ENCODE assay signal across 18 cellular contexts in the genomic region with DNA sequence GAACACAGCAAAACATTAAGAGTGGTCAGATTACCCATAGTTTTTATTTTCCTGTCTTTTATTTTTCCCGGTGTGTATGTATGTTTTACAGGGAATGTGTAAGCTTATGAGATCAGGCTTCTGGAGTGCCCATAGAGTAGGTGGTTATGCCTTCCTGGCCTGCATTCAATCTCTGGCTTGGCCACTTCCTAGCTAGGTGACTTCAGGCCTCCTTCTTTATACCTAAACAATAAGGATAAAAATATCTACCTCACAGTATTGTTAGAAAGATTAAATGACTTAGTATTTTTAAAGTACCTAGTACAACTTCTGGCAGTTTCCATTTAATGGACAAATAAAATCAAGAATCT. TPM values are rescaled to one million over a fixed set of nuclear protein-coding genes. Genes with fewer than 3 reads are reported as not detected.
DNase-seq lines count a peak whose midpoint lies in the region; ATAC-seq, FAIRE-seq and TF ChIP-seq lines count a peak whose summit lies in the region.
"Had no signal": no experiment of that assay in that cellular context is flagged by ENCODE, and none has a peak within 500 bp of the region (broad histone marks: within the 10 kb centered on the region; RNA-seq: fewer than 3 reads in every experiment).

No MANE protein-coding gene starts in this region.

- intact Hi-C loops in ovary (cut with DNase I) = no loop called here

- H3K9me3 Mint-ChIP-seq in CD8-positive, alpha-beta memory T cell = no peaks in the 10 kb centered on the region
- H3K9me3 Mint-ChIP-seq: activated naive CD8-positive, alpha-beta T cell treated with anti-CD3 and anti-CD28 coated beads, Interleukin-2, amount 50 U/mL, for 24 hours had no signal

- peaks cover 0 to 23% (median 19%) of the 10 kb centered on the region in 3 donors for H3K36me3 Mint-ChIP-seq in CD8-positive, alpha-beta memory T cell

- POLR2A ChIA-PET in CD8-positive, alpha-beta memory T cell (lab: Charles Lee) = no interaction called here

- H3K27me3 Mint-ChIP-seq in CD8-positive, alpha-beta memory T cell = no peaks in the 10 kb centered on the region
- H3K27me3 Mint-ChIP-seq: activated naive CD8-positive, alpha-beta T cell treated with anti-CD3 and anti-CD28 coated beads, Interleukin-2, amount 50 U/mL, for 24 hours had no signal

- peaks cover 26% of the 10 kb centered on the region for H3K4me1 ChIP-seq in rectal smooth muscle tissue (ENCODE audit: control insufficient read depth, insufficient read depth, low read length)
- no peaks in the 10 kb centered on the region for H3K4me1 ChIP-seq in CD8-positive, alpha-beta memory T cell (ENCODE audit: insufficient read depth, low read length)
- no peaks in the 10 kb centered on the region for H3K4me1 ChIP-seq in ovary (ENCODE audit: insufficient read depth)

- H3K4me3 Mint-ChIP-seq in CD8-positive, alpha-beta memory T cell = no peak overlapping the region
- H3K4me3 Mint-ChIP-seq: activated CD8-positive, alpha-beta T cell treated with anti-CD3 and anti-CD28 coated beads, Interleukin-2, amount 10 ng/mL, durations not matched to agents 7 days and 5 days; activated naive CD8-positive, alpha-beta T cell treated with anti-CD3 and anti-CD28 coated beads, Interleukin-2, amount 50 U/mL, for 24 hours; nephron had no signal

- H3K27ac ChIP-seq in rectal smooth muscle tissue (ENCODE audit: low read depth, low read length) (peak overlapping the region; percentile 5), ovary (no peak overlapping the region)
- no peak overlapping the region for H3K27ac ChIP-seq in CD8-positive, alpha-beta memory T cell (ENCODE audit: low read depth, low read length)

- no peak overlapping the region for H3K4me3 ChIP-seq in rectal smooth muscle tissue (ENCODE audit: low read length)
- no peak overlapping the region for H3K4me3 ChIP-seq in CD8-positive, alpha-beta memory T cell (ENCODE audit: low read length)
- no peak overlapping the region for H3K4me3 ChIP-seq in ovary

- H3K27me3 ChIP-seq in rectal smooth muscle tissue (ENCODE audit: control insufficient read depth, insufficient read depth, low read length) (no peaks in the 10 kb centered on the region), ovary (no peaks in the 10 kb centered on the region)
- no peaks in the 10 kb centered on the region for H3K27me3 ChIP-seq in CD8-positive, alpha-beta memory T cell (ENCODE audit: insufficient read depth, low read length, poor library complexity, severe bottlenecking)

- no peak for TF ChIP-seq POLR2A in GM12891 (IDR thresholded peaks at IDR 0.05; ENCODE audit: low read depth, low read length)
- no peak for TF ChIP-seq POLR2A in ovary (IDR thresholded peaks at IDR 0.05)

- FAIRE-seq in GM12891 (lab: Jason Lieb, UNC) = peak; percentile 26
- FAIRE-seq: D721Med had no signal

- peaks cover 26 to 44% (median 32%) of the 10 kb centered on the region in 3 donors for H3K4me1 Mint-ChIP-seq in CD8-positive, alpha-beta memory T cell
- H3K4me1 Mint-ChIP-seq: nephron had no signal

- 73 to 82% (median 75%) methylated on average over 1 of the region's 1 CpG for WGBS in ovary, 3 donors

- H3K27ac Mint-ChIP-seq in CD8-positive, alpha-beta memory T cell = no peak overlapping the region
- H3K27ac Mint-ChIP-seq: activated CD8-positive, alpha-beta T cell treated with anti-CD3 and anti-CD28 coated beads, Interleukin-2, amount 10 ng/mL, durations not matched to agents 7 days and 5 days; activated naive CD8-positive, alpha-beta T cell treated with anti-CD3 and anti-CD28 coated beads, Interleukin-2, amount 50 U/mL, for 24 hours had no signal

- H3K36me3 ChIP-seq in rectal smooth muscle tissue (ENCODE audit: control insufficient read depth, insufficient read depth, low read length) (no peaks in the 10 kb centered on the region), ovary (no peaks in the 10 kb centered on the region)
- H3K36me3 ChIP-seq in CD8-positive, alpha-beta memory T cell (ENCODE audit: insufficient read depth, low read length) = no peaks in the 10 kb centered on the region

- CTCF ChIA-PET in CD8-positive, alpha-beta memory T cell (lab: Charles Lee) = no interaction called here

- DNase-seq in GM12891 (ENCODE audit: insufficient read length, low spot score) (no peak), NCI-H2029 (lab: John Stamatoyannopoulos, UW) (peak; percentile 31), dermis blood vessel endothelial cell (peak; percentile 40), dedifferentiated amniotic fluid mesenchymal stem cell (ENCODE audit: extremely low spot score) (no peak), ovary (no peak)
- DNase-seq in CD8-positive, alpha-beta memory T cell = no peak
- DNase-seq: activated CD8-positive, alpha-beta T cell treated with anti-CD3 and anti-CD28 coated beads, Interleukin-2, amount 10 ng/mL, durations not matched to agents 7 days and 5 days; activated naive CD8-positive, alpha-beta T cell treated with anti-CD3 and anti-CD28 coated beads, Interleukin-2, amount 50 U/mL, for 24 hours; caudate nucleus; NCI-H1436 treated with DMSO at 0.1 percent for 48 hours; NCI-H2227 treated with DMSO at 0.1 percent for 48 hours; NK-92 treated with Interleukin-12 subunit alpha and Interleukin-12 subunit beta, amount 100 ng/mL, for 24 hours; retina; T-helper 1 cell had no signal

- no peak for TF ChIP-seq CTCF in ovary (IDR thresholded peaks at IDR 0.05)

- H3K9me3 ChIP-seq in CD8-positive, alpha-beta memory T cell (ENCODE audit: low read length) = no peaks in the 10 kb centered on the region
- no peaks in the 10 kb centered on the region for H3K9me3 ChIP-seq in ovary

- H3K9ac ChIP-seq in rectal smooth muscle tissue (ENCODE audit: low read length) = no peak overlapping the region

- no peak for TF ChIP-seq EP300 in ovary (IDR thresholded peaks at IDR 0.05)

- ATAC-seq in HG03280 (IDR thresholded peaks at IDR 0.05; ENCODE audit: unreplicated experiment) = no peak
- ATAC-seq: activated CD8-positive, alpha-beta T cell treated with anti-CD3 and anti-CD28 coated beads, Interleukin-2, amount 10 ng/mL, durations not matched to agents 7 days and 5 days had no signal

TF ChIP-seq in GM12891, 5 proteins besides CTCF, POLR2A, EP300 and RAD21:
- no peak for TF ChIP-seq PAX5 (IDR thresholded peaks at IDR 0.05; ENCODE audit: insufficient read depth, low read length, severe bottlenecking)

RNA-seq across cellular contexts. Expression of gene ITPR2, which starts 42.4 kb away (rescaled TPM):
- polyA plus RNA-seq in GM12891 (2012; ENCODE audit: low read depth, missing spikeins) = 20.7 TPM
- 43.2 and 64.6 TPM in 2 replicates for total RNA-seq in dermis blood vessel endothelial cell
- 10 to 100 TPM; 24.0 to 29.4 TPM for total RNA-seq in CD8-positive, alpha-beta memory T cell
- polyA plus RNA-seq in CD8-positive, alpha-beta memory T cell = 13.0 TPM
- total RNA-seq in ovary = 10 to 100 TPM; 23.7 to 51.1 (median 33.9) TPM
- 10 to 100 TPM in 1 of 2 donors, 1 to 10 TPM in 1; 5.9 to 14.2 TPM for polyA plus RNA-seq in ovary

Comparison
In these comparisons a context has a peak if more than half of its experiments do, and no peak if none do; other contexts are left out.
1. DNase-seq: peak in NCI-H2029 (single experiment) and dermis blood vessel endothelial cell (single experiment); none in GM12891 (single experiment), CD8-positive, alpha-beta memory T cell (0 of 5), dedifferentiated amniotic fluid mesenchymal stem cell (single experiment) and ovary (0 of 5).